8 cellular contexts compared by ENCODE assay signal in the genomic region with DNA sequence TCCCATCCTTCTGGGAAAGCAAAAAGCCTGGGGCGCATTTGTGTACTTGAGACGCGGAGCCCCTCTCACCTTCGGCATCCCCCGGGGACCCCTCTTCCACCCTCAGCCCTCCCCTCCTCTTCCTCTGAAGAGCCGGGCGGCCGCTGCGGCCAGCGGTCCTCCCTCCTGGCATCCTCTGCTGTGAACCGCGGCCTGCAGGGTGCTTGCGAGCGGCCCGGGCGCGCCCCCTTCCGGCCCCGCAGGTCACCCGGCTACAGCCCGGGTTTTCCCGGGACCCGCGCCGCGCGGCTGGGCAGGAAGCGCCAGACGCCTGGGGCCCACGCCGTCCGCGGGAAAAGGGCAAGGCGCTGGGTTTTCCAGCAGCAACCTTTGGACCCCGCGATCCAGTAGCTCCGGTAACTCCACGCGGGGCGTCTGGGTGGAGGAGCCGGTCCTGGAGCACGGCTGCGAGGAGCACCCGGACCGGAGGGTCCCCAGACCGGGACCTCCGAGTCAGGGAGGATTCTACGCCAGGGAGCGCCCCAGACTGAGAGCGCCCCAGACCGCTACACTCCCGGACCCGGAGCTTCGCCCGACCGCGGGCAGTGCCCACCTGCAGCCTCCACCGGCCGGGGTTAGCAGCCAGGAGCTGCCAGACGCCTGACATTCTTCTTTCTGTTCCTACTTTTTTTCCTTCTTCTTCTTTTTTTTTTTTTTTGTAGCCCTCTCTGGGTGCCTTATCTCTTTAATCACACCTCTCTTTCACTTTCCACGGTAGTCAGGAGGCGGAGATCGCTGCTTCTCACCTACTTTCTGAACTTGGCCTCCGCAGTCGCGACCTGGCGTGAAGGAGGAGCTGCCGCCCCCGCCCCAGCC. TPM values are rescaled to one million over a fixed set of nuclear protein-coding genes. Genes with fewer than 3 reads are reported as not detected.
DNase-seq lines count a peak whose midpoint lies in the region; ATAC-seq, FAIRE-seq and TF ChIP-seq lines count a peak whose summit lies in the region.

A gene with protein sequence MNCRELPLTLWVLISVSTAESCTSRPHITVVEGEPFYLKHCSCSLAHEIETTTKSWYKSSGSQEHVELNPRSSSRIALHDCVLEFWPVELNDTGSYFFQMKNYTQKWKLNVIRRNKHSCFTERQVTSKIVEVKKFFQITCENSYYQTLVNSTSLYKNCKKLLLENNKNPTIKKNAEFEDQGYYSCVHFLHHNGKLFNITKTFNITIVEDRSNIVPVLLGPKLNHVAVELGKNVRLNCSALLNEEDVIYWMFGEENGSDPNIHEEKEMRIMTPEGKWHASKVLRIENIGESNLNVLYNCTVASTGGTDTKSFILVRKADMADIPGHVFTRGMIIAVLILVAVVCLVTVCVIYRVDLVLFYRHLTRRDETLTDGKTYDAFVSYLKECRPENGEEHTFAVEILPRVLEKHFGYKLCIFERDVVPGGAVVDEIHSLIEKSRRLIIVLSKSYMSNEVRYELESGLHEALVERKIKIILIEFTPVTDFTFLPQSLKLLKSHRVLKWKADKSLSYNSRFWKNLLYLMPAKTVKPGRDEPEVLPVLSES (plus strand): TSS at position 271 of the 855 bp plus-strand sequence. CDS start 6,865 bp downstream, outside the sequence.

- TF ChIP-seq POLR2A in testis (IDR thresholded peaks at IDR 0.05), result no peak

- TF ChIP-seq CTCF in D721Med (IDR thresholded peaks at IDR 0.05; ENCODE audit: insufficient read depth, missing control alignments) (peak; percentile 53), osteoblast (IDR thresholded peaks at IDR 0.05; ENCODE audit: extremely low read depth, low read depth, low read length) (peak; percentile 64), testis (IDR thresholded peaks at IDR 0.05) (peak; percentile 50 to 69 (median 62))

- H3K9me3 ChIP-seq in SJSA1 (replicated peaks) (no peaks in the 10 kb centered on the region), osteoblast (ENCODE audit: low read depth, low read length) (no peaks in the 10 kb centered on the region), testis (no peaks in the 10 kb centered on the region)

- H3K27ac ChIP-seq in SJSA1 (no peak within 1 kb of the TSS), osteoblast (ENCODE audit: low read depth, low read length) (no peak within 1 kb of the TSS), testis (peak within 1 kb of the TSS in 1 of 2 donors; percentile 51)

- no peaks in the 10 kb centered on the region for H3K36me3 ChIP-seq in SJSA1
- no peaks in the 10 kb centered on the region for H3K36me3 ChIP-seq in osteoblast (ENCODE audit: insufficient read depth, low read length)
- no peaks in the 10 kb centered on the region for H3K36me3 ChIP-seq in testis (ENCODE audit: low read depth, missing control alignments)

- no peaks in the 10 kb centered on the region for H3K79me2 ChIP-seq in osteoblast (ENCODE audit: insufficient read depth, low read length)

- H3K4me2 ChIP-seq in osteoblast (ENCODE audit: insufficient read depth, low read length), result peak within 1 kb of the TSS; percentile 93

- peak within 1 kb of the TSS; percentile 89 for H2AFZ ChIP-seq in osteoblast (ENCODE audit: low read length)

- peak; percentile 95 for ATAC-seq in GM19463 (IDR thresholded peaks at IDR 0.05; ENCODE audit: unreplicated experiment)

- intact Hi-C loops in testis (cut with DNase I; ENCODE audit: low total_unique reads), result no loop called here

- H3K27me3 ChIP-seq in SJSA1 (replicated peaks), result peaks cover 5% of the 10 kb centered on the region
- no peaks in the 10 kb centered on the region for H3K27me3 ChIP-seq in osteoblast (ENCODE audit: insufficient read depth, low read length)
- no peaks in the 10 kb centered on the region for H3K27me3 ChIP-seq in testis

- DNase-seq in D721Med (ENCODE audit: insufficient read length, low spot score) (peak; percentile 19), HK-2 (ENCODE audit: unreplicated experiment) (peak; percentile 81), SJSA1 (ENCODE audit: low read depth in 1 of 2, low spot score in 2 of 2) (peak; percentile 67 to 73), globus pallidus (ENCODE audit: low spot score) (peak; percentile 64), osteoblast (ENCODE audit: insufficient read length, low spot score, missing footprints) (peak; percentile 95), testis (peak; percentile 81)
- DNase-seq in activated naive CD4-positive, alpha-beta T cell (lab: John Stamatoyannopoulos, UW), result peak; percentile 16 to 50 (median 40)

- H3K4me1 ChIP-seq in SJSA1 (replicated peaks), result peaks cover 6% of the 10 kb centered on the region; the same call in 1 of the 2 replicates
- H3K4me1 ChIP-seq in osteoblast (ENCODE audit: insufficient read depth, low read length), result peaks cover 3% of the 10 kb centered on the region
- H3K4me1 ChIP-seq in testis, result no peaks in the 10 kb centered on the region

- no peak for FAIRE-seq in D721Med (lab: Jason Lieb, UNC)

- no peaks in the 10 kb centered on the region for H4K20me1 ChIP-seq in osteoblast (ENCODE audit: insufficient read depth, low read length)

- 5% methylated on average over 37 to 68 of the region's 69 CpGs for WGBS in testis, 2 donors

- H3K4me3 ChIP-seq in SJSA1 (peak within 1 kb of the TSS; percentile 48), osteoblast (ENCODE audit: insufficient read depth, low read length) (peak within 1 kb of the TSS; percentile 79), testis (peak within 1 kb of the TSS; percentile 62 to 67)

RNA-seq across cellular contexts. Expression of the gene that starts here (rescaled TPM):
- total RNA-seq in SJSA1 (2014; rRNA removed; shearing (Covaris generic)), result not detected in 2 replicates
- total RNA-seq in osteoblast (4.0 and 4.7 TPM in 2 replicates), testis (1 to 10 TPM; 1.0 to 2.9 TPM)
- 1.1 TPM for polyA plus RNA-seq in testis (ENCODE audit: insufficient read depth, low read depth, low replicate concordance)

Comparison
In these comparisons a context has a peak if more than half of its experiments do, and no peak if none do; other contexts are left out.
1. Peak in DNase-seq and H3K4me3 ChIP-seq in SJSA1; RNA of the gene not detected or under 1 TPM.
2. DNase-seq: peak in every context shown above with its lines; median percentile 95 in osteoblast; 81 in HK-2; 81 in testis; 70 in SJSA1; 64 in globus pallidus; 40 in activated naive CD4-positive, alpha-beta T cell; 19 in D721Med.